16 cellular contexts compared by ENCODE assay signal in genomic region chr12:119728437-119728730, GRCh38.
"Had no signal": no experiment of that assay in that cellular context is flagged by ENCODE, and none has a peak within 500 bp of the region (broad histone marks: within the 10 kb centered on the region; RNA-seq: fewer than 3 reads in every experiment).

No MANE protein-coding gene starts in this region.

- ATAC-seq: gastrocnemius medialis; natural killer cell treated with Interleukin-12 subunit alpha and Interleukin-12 subunit beta and Interleukin-15 and Interleukin-18, amount 100 ng/mL, for 72 hours had no signal

- H3K4me1 ChIP-seq: right atrium auricular region, transverse colon, vagina had no signal

- H3K4me3 ChIP-seq: gastrocnemius medialis, right atrium auricular region, transverse colon, vagina had no signal

- H3K36me3 ChIP-seq: gastrocnemius medialis, right atrium auricular region, transverse colon, vagina had no signal

- DNase-seq: activated CD4-positive, alpha-beta T cell treated with anti-CD3 and anti-CD28 coated beads, Interleukin-2, amount 10 ng/mL, durations not matched to agents 24 days and 14 days; activated CD4-positive, CD25-positive, alpha-beta regulatory T cell; activated CD8-positive, alpha-beta memory T cell treated with anti-CD3 and anti-CD28 coated beads for 24 hours; activated naive CD4-positive, alpha-beta T cell treated with Interleukin-2 at 50 U/mL for 16 hours; activated T-cell treated with anti-CD3 and anti-CD28 coated beads for 4 hours; effector memory CD4-positive, alpha-beta T cell; gastrocnemius medialis; islet precursor cell; mesendoderm; stimulated activated CD4-positive, alpha-beta T cell treated with anti-CD3 and anti-CD28 coated beads, Interleukin-15, amount 100 ng/mL, for 24 hours; stimulated activated CD4-positive, alpha-beta T cell treated with anti-CD3 and anti-CD28 coated beads, Interleukin-4, amount 100 ng/mL, for 1 hour; stimulated activated naive B cell treated with anti-CD40 and anti-IgM and Interleukin-4, amounts not matched to agents 10 μg/mL and 1 μg/mL and 100 μg/mL, for 72 hours; transverse colon had no signal

- H3K9me3 ChIP-seq: gastrocnemius medialis, right atrium auricular region, transverse colon, vagina had no signal

- H3K27ac ChIP-seq: gastrocnemius medialis, right atrium auricular region, transverse colon, vagina had no signal

- H3K27me3 ChIP-seq: gastrocnemius medialis, right atrium auricular region, transverse colon, vagina had no signal
